9 cellular contexts compared by ENCODE assay signal in the genomic region with DNA sequence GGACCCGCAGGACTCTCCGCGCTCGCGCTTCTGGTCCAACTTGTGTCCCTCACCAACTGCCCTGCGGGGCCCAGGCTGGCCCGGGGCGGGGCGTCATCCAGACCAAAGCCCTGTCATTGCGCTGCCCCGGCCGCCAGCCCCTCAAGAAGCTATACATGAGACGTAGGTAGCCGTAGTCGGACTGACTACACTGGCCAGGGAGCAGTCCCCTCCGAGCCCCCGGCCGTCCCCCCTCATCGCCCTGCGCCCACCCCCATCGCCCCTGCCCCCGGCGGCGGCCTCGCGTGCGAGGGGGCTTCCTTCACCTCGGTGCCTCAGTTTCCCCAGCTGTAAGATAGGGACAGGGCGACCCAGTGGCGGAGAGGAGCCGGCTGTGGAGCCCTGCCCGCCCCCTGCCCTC. TPM values are rescaled to one million over a fixed set of nuclear protein-coding genes. Genes with fewer than 3 reads are reported as not detected.
DNase-seq lines count a peak whose midpoint lies in the region; ATAC-seq and TF ChIP-seq lines count a peak whose summit lies in the region.
"Not testable (repeated sequence)": the region's sequence is repeated elsewhere in the genome, so short reads cannot be mapped to it uniquely, and the experiment has no call there.
"Had no signal": no experiment of that assay in that cellular context is flagged by ENCODE, and none has a peak within 500 bp of the region (broad histone marks: within the 10 kb centered on the region; RNA-seq: fewer than 3 reads in every experiment).

No MANE protein-coding gene starts in this region.

- H3K36me3 ChIP-seq in GM23338 (ENCODE audit: insufficient read depth); Peyer's patch; upper lobe of left lung: not testable (repeated sequence)

- not testable (repeated sequence) for H3K27me3 ChIP-seq in GM23338 (ENCODE audit: insufficient read depth); Peyer's patch; upper lobe of left lung

- peak overlapping the region; percentile 55; the same call in 1 of the 2 replicates for H3K4me2 ChIP-seq in GM23338

- not testable (repeated sequence) for H3K9me3 ChIP-seq in Peyer's patch, upper lobe of left lung

- H3K4me3 Mint-ChIP-seq in GM23338 = peak overlapping the region; percentile 44; the same call in 2 of the 3 replicates
- H3K4me3 Mint-ChIP-seq in chondrocyte (ENCODE audit: unreplicated experiment); glutamatergic neuron (ENCODE audit: unreplicated experiment); progenitor cell of endocrine pancreas (ENCODE audit: low read depth): not testable (repeated sequence)

- TF ChIP-seq POLR2A in Peyer's patch (IDR thresholded peaks at IDR 0.05); upper lobe of left lung (IDR thresholded peaks at IDR 0.05): not testable (repeated sequence)

- not testable (repeated sequence) for H3K4me1 Mint-ChIP-seq in GM23338; chondrocyte (ENCODE audit: low read depth); glutamatergic neuron (ENCODE audit: low read depth, unreplicated experiment); progenitor cell of endocrine pancreas (ENCODE audit: low read depth)

- peak overlapping the region; percentile 49; the same call in 1 of the 2 replicates for H3K4me3 ChIP-seq in GM23338
- not testable (repeated sequence) for H3K4me3 ChIP-seq in Peyer's patch, upper lobe of left lung

- H3F3A ChIP-seq in GM23338 (replicated peaks; ENCODE audit: low read depth) = not testable (repeated sequence)

- ATAC-seq in GM23338 = peak; percentile 49
- ATAC-seq in upper lobe of left lung (ENCODE audit: low FRiP score in 2 of 2) = not testable (repeated sequence)

- not testable (repeated sequence) for H3K9me3 Mint-ChIP-seq in GM23338; chondrocyte (ENCODE audit: low read depth); glutamatergic neuron (ENCODE audit: unreplicated experiment); progenitor cell of endocrine pancreas (ENCODE audit: low read depth)

- H3K4me1 ChIP-seq in GM23338 (ENCODE audit: insufficient read depth); Peyer's patch; upper lobe of left lung: not testable (repeated sequence)

- WGBS in upper lobe of left lung, 2 donors = 38% methylated on average over 11 of the region's 32 CpGs; no CpG with 5 or more reads in 1 of the 2 donors

- not testable (repeated sequence) for H2AFZ ChIP-seq in GM23338

- H4K20me1 ChIP-seq in GM23338 (replicated peaks; ENCODE audit: insufficient read depth) = not testable (repeated sequence)

- H3K9me2 ChIP-seq in GM23338 (ENCODE audit: insufficient read depth) = not testable (repeated sequence)

- not testable (repeated sequence) for H3K79me2 ChIP-seq in GM23338 (replicated peaks; ENCODE audit: insufficient read depth)

- not testable (repeated sequence) for H3K27me3 Mint-ChIP-seq in GM23338 (ENCODE audit: insufficient read depth, low read depth, poor library complexity); chondrocyte (ENCODE audit: low read depth); glutamatergic neuron (ENCODE audit: unreplicated experiment); progenitor cell of endocrine pancreas

- TF ChIP-seq EP300 in upper lobe of left lung (IDR thresholded peaks at IDR 0.05) = not testable (repeated sequence)

- not testable (repeated sequence) for TF ChIP-seq CTCF in GM23338 (conservative IDR thresholded peaks at IDR 0.05; ENCODE audit: low read depth in 2 of 2); Peyer's patch (IDR thresholded peaks at IDR 0.05); chondrocyte (IDR thresholded peaks at IDR 0.05); glutamatergic neuron (IDR thresholded peaks at IDR 0.05; ENCODE audit: partially characterized antibody, unreplicated experiment); progenitor cell of endocrine pancreas (IDR thresholded peaks at IDR 0.05; ENCODE audit: unreplicated experiment); upper lobe of left lung (IDR thresholded peaks at IDR 0.05)

- H3K27ac Mint-ChIP-seq in GM23338; chondrocyte (ENCODE audit: unreplicated experiment); glutamatergic neuron (ENCODE audit: unreplicated experiment); progenitor cell of endocrine pancreas: not testable (repeated sequence)

- peak; percentile 36 for DNase-seq in GM23338 (ENCODE audit: low spot score)
- peak in 2 of 3 donors; percentile 9 to 43 for DNase-seq in Peyer's patch
- peak; percentile 78 for DNase-seq in chondrocyte (ENCODE audit: low spot score)
- peak; percentile 16 for DNase-seq in glutamatergic neuron
- peak; percentile 20 for DNase-seq in islet precursor cell
- DNase-seq in medulla oblongata (ENCODE audit: extremely low spot score) = peak; percentile 0
- DNase-seq in progenitor cell of endocrine pancreas (ENCODE audit: low spot score, unreplicated experiment) = peak; percentile 8
- DNase-seq in upper lobe of left lung = peak; percentile 8 to 73

- H3K27ac ChIP-seq in GM23338 (ENCODE audit: low read depth); Peyer's patch; upper lobe of left lung: not testable (repeated sequence)

- not testable (repeated sequence) for H3K36me3 Mint-ChIP-seq in GM23338 (ENCODE audit: low read depth); chondrocyte (ENCODE audit: low read depth); glutamatergic neuron (ENCODE audit: unreplicated experiment); progenitor cell of endocrine pancreas (ENCODE audit: insufficient read depth)

RNA-seq across cellular contexts. Expression of a gene that starts 4.6 kb away (rescaled TPM):
- 1.5 TPM in 1 of 2 replicates, not detected in the other for total RNA-seq in GM23338 (2014; rRNA removed; shearing (Covaris generic))
- 1.8 and 3.0 TPM in 2 replicates for polyA plus RNA-seq in GM23338 (2016; fragmentation: Nextera tagmentation; extraction: Ambion mirVana)
- 10 to 100 TPM in 3 of 4 donors, not detected in 1; 11.4 to 20.6 (median 16.8) TPM for total RNA-seq in Peyer's patch
- 1.9 to 4.6 TPM (median 3.4 TPM) in 3 replicates for total RNA-seq in chondrocyte
- total RNA-seq in glutamatergic neuron (ENCODE audit: unreplicated experiment) = 3.1 TPM
- total RNA-seq in progenitor cell of endocrine pancreas = 5.7 and 7.0 TPM in 2 replicates
- total RNA-seq in upper lobe of left lung = 1 to 10 TPM in 2 of 6 donors, not detected in 4; 1.6 to 3.3 TPM
- total RNA-seq: A172 had no signal

RNA-seq across cellular contexts. Expression of a gene that starts 35.7 kb away (rescaled TPM):
- total RNA-seq in GM23338 (2014; rRNA removed; shearing (Covaris generic)) = 323 and 339 TPM in 2 replicates
- 0.68 and 1.8 TPM in 2 replicates for polyA plus RNA-seq in GM23338 (2016; fragmentation: Nextera tagmentation; extraction: Ambion mirVana)
- total RNA-seq in Peyer's patch (100 to 1,000 TPM; 146 to 217 (median 216) TPM), chondrocyte (62.1 to 102 TPM (median 74.2 TPM) in 3 replicates), glutamatergic neuron (ENCODE audit: unreplicated experiment) (57.8 TPM), progenitor cell of endocrine pancreas (74.0 and 106 TPM in 2 replicates), upper lobe of left lung (100 to 1,000 TPM in 4 of 6 donors, 10 to 100 TPM in 2; 44.6 to 235 (median 112) TPM)

Comparison
In these comparisons a context has a peak if more than half of its experiments do, and no peak if none do; other contexts are left out.
1. DNase-seq: peak in every context shown above with its lines; median percentile 78 in chondrocyte; 40 in upper lobe of left lung; 36 in GM23338; 26 in Peyer's patch; 20 in islet precursor cell; 16 in glutamatergic neuron; 8 in progenitor cell of endocrine pancreas; 0 in medulla oblongata.